In the genomic region with DNA sequence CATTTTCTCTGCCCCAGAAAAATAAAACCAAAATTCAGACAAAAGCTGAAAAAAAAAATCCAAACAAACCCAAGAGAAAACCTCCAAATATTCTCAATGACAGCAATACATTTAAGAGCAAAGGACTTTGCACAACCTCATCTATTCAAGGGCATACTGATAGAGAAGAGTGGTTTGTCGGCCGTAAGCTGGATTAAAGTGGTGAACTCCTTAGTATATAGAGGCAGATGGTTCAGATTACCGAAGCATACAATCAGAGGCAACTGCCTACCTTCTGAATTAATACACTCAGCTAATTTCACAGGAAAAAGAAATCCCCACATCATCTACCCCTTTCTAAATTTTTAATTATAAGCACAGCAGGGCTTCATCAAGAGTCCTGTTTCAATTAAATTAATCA, we compare ENCODE assay signal across 37 cellular contexts. TPM values are rescaled to one million over a fixed set of nuclear protein-coding genes. Genes with fewer than 3 reads are reported as not detected.
"Had no signal": no experiment of that assay in that cellular context is flagged by ENCODE, and none has a peak within 500 bp of the region (broad histone marks: within the 10 kb centered on the region; RNA-seq: fewer than 3 reads in every experiment).

A gene with protein sequence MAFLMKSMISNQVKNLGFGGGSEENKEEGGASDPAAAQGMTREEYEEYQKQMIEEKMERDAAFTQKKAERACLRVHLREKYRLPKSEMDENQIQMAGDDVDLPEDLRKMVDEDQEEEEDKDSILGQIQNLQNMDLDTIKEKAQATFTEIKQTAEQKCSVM (minus strand): TSS at position 190 of the 400 bp plus-strand sequence. CDS start 187 bp downstream, at position 3.

- H3K4me3 Mint-ChIP-seq: activated CD4-positive, alpha-beta memory T cell treated with anti-CD3 and anti-CD28 coated beads, Interleukin-2, amount 10 ng/mL, durations not matched to agents 7 days and 5 days; activated CD4-positive, alpha-beta T cell treated with anti-CD3 and anti-CD28 coated beads, Interleukin-2, amount 10 ng/mL, durations not matched to agents 7 days and 5 days; activated naive CD4-positive, alpha-beta T cell treated with anti-CD3 and anti-CD28 coated beads, Interleukin-2, amount 10 ng/mL, durations not matched to agents 7 days and 5 days; activated naive CD8-positive, alpha-beta T cell treated with anti-CD3 and anti-CD28 coated beads, Interleukin-2, amount 10 ng/mL, durations not matched to agents 7 days and 5 days; activated T-cell treated with anti-CD3 and anti-CD28 coated beads, Interleukin-2, amount 50 U/mL, for 24 hours; activated T-cell treated with anti-CD3 and anti-CD28 coated beads, Interleukin-2, amount 50 U/mL, for 72 hours; T-cell; T-helper 1 cell treated with Interleukin-12 subunit alpha and Interleukin-12 subunit beta and Interleukin-4 antibody, amounts not matched to agents 30 μg/mL and 1 μg/mL, for 36 hours had no signal

- H3K4me3 ChIP-seq: ascending aorta, breast epithelium, cardiac muscle cell, esophagus squamous epithelium, gastroesophageal sphincter, heart right ventricle had no signal

- DNase-seq: activated CD4-positive, alpha-beta memory T cell treated with anti-CD3 and anti-CD28 coated beads, Interleukin-2, amount 10 ng/mL, durations not matched to agents 7 days and 5 days; activated CD4-positive, alpha-beta T cell treated with anti-CD3 and anti-CD28 coated beads for 1 hour; activated CD4-positive, alpha-beta T cell treated with anti-CD3 and anti-CD28 coated beads for 4 hours; activated CD4-positive, alpha-beta T cell treated with anti-CD3 and anti-CD28 coated beads, Interleukin-2, amount 10 ng/mL, durations not matched to agents 7 days and 5 days; activated CD4-positive, alpha-beta T cell treated with anti-CD3 and anti-CD28 coated beads, Interleukin-2, amount 50 U/mL, for 4 hours; activated CD4-positive, CD25-positive, alpha-beta regulatory T cell; activated CD8-positive, alpha-beta memory T cell treated with anti-CD3 and anti-CD28 coated beads, Interleukin-2, amount 50 U/mL, for 48 hours; activated gamma-delta T cell; activated naive CD4-positive, alpha-beta T cell; activated naive CD4-positive, alpha-beta T cell treated with anti-CD3 and anti-CD28 coated beads, Interleukin-2, amount 10 ng/mL, durations not matched to agents 7 days and 5 days; activated naive CD8-positive, alpha-beta T cell treated with anti-CD3 and anti-CD28 coated beads, Interleukin-2, amount 10 ng/mL, durations not matched to agents 7 days and 5 days; activated T-cell treated with anti-CD3 and anti-CD28 coated beads for 4 hours; activated T-cell treated with anti-CD3 and anti-CD28 coated beads, Interleukin-2, amount 50 U/mL, for 24 hours; activated T-cell treated with anti-CD3 and anti-CD28 coated beads, Interleukin-2, amount 50 U/mL, for 72 hours; central memory CD4-positive, alpha-beta T cell; cerebellar nuclear complex; cortex of kidney; dermis blood vessel endothelial cell; effector CD8-positive, alpha-beta T cell; esophagus squamous epithelium; foreskin melanocyte; heart right ventricle; T-cell; T1000 had no signal

- ATAC-seq: activated naive CD4-positive, alpha-beta T cell treated with anti-CD3 and anti-CD28 coated beads, Interleukin-2, amount 50 U/mL, for 72 hours; activated T-cell treated with anti-CD3 and anti-CD28 coated beads, Interleukin-2, amount 50 U/mL, for 72 hours; gastroesophageal sphincter; heart right ventricle; T-cell had no signal

- H3K27ac Mint-ChIP-seq: activated CD4-positive, alpha-beta memory T cell treated with anti-CD3 and anti-CD28 coated beads, Interleukin-2, amount 10 ng/mL, durations not matched to agents 7 days and 5 days; activated CD4-positive, alpha-beta T cell treated with anti-CD3 and anti-CD28 coated beads, Interleukin-2, amount 10 ng/mL, durations not matched to agents 7 days and 5 days; activated naive CD4-positive, alpha-beta T cell treated with anti-CD3 and anti-CD28 coated beads, Interleukin-2, amount 10 ng/mL, durations not matched to agents 7 days and 5 days; activated naive CD4-positive, alpha-beta T cell treated with anti-CD3 and anti-CD28 coated beads, Interleukin-2, amount 50 U/mL, for 72 hours; activated naive CD8-positive, alpha-beta T cell treated with anti-CD3 and anti-CD28 coated beads, Interleukin-2, amount 10 ng/mL, durations not matched to agents 7 days and 5 days; activated T-cell treated with anti-CD3 and anti-CD28 coated beads, Interleukin-2, amount 50 U/mL, for 24 hours; activated T-cell treated with anti-CD3 and anti-CD28 coated beads, Interleukin-2, amount 50 U/mL, for 72 hours; T-cell; T-helper 1 cell treated with Interleukin-12 subunit alpha and Interleukin-12 subunit beta and Interleukin-4 antibody, amounts not matched to agents 30 μg/mL and 1 μg/mL, for 36 hours had no signal

- H3K9me3 ChIP-seq: ascending aorta, breast epithelium, esophagus squamous epithelium, gastroesophageal sphincter, heart right ventricle had no signal

- H3K4me1 Mint-ChIP-seq: activated CD4-positive, alpha-beta memory T cell treated with anti-CD3 and anti-CD28 coated beads, Interleukin-2, amount 10 ng/mL, durations not matched to agents 7 days and 5 days; activated CD4-positive, alpha-beta T cell treated with anti-CD3 and anti-CD28 coated beads, Interleukin-2, amount 10 ng/mL, durations not matched to agents 7 days and 5 days; activated naive CD4-positive, alpha-beta T cell treated with anti-CD3 and anti-CD28 coated beads, Interleukin-2, amount 10 ng/mL, durations not matched to agents 7 days and 5 days; activated naive CD8-positive, alpha-beta T cell treated with anti-CD3 and anti-CD28 coated beads, Interleukin-2, amount 10 ng/mL, durations not matched to agents 7 days and 5 days; brain; T-cell had no signal

- H3K36me3 ChIP-seq: ascending aorta, breast epithelium, cardiac muscle cell, esophagus squamous epithelium, gastroesophageal sphincter, heart right ventricle had no signal

- H3K4me1 ChIP-seq: ascending aorta, breast epithelium, esophagus squamous epithelium, gastroesophageal sphincter, heart right ventricle had no signal

- H3K36me3 Mint-ChIP-seq: activated naive CD4-positive, alpha-beta T cell treated with anti-CD3 and anti-CD28 coated beads, Interleukin-2, amount 10 ng/mL, durations not matched to agents 7 days and 5 days; activated naive CD4-positive, alpha-beta T cell treated with anti-CD3 and anti-CD28 coated beads, Interleukin-2, amount 50 U/mL, for 72 hours; activated naive CD8-positive, alpha-beta T cell treated with anti-CD3 and anti-CD28 coated beads, Interleukin-2, amount 10 ng/mL, durations not matched to agents 7 days and 5 days; brain; T-cell had no signal

- H3K27me3 ChIP-seq: ascending aorta, breast epithelium, esophagus squamous epithelium, gastroesophageal sphincter had no signal

- H3K27ac ChIP-seq: ascending aorta, breast epithelium, cardiac muscle cell, epithelial cell of prostate, esophagus squamous epithelium, gastroesophageal sphincter, heart right ventricle had no signal

- H3K9me3 Mint-ChIP-seq: activated CD4-positive, alpha-beta memory T cell treated with anti-CD3 and anti-CD28 coated beads, Interleukin-2, amount 10 ng/mL, durations not matched to agents 7 days and 5 days; activated CD4-positive, alpha-beta T cell treated with anti-CD3 and anti-CD28 coated beads, Interleukin-2, amount 10 ng/mL, durations not matched to agents 7 days and 5 days; activated naive CD4-positive, alpha-beta T cell treated with anti-CD3 and anti-CD28 coated beads, Interleukin-2, amount 10 ng/mL, durations not matched to agents 7 days and 5 days; activated naive CD4-positive, alpha-beta T cell treated with anti-CD3 and anti-CD28 coated beads, Interleukin-2, amount 50 U/mL, for 72 hours; activated naive CD8-positive, alpha-beta T cell treated with anti-CD3 and anti-CD28 coated beads, Interleukin-2, amount 10 ng/mL, durations not matched to agents 7 days and 5 days; activated T-cell treated with anti-CD3 and anti-CD28 coated beads, Interleukin-2, amount 50 U/mL, for 24 hours; activated T-cell treated with anti-CD3 and anti-CD28 coated beads, Interleukin-2, amount 50 U/mL, for 72 hours; T-cell; T-helper 1 cell treated with Interleukin-12 subunit alpha and Interleukin-12 subunit beta and Interleukin-4 antibody, amounts not matched to agents 30 μg/mL and 1 μg/mL, for 36 hours had no signal

RNA-seq across cellular contexts. Expression of the gene that starts here (rescaled TPM):
- total RNA-seq: activated CD4-positive, alpha-beta memory T cell treated with anti-CD3 and anti-CD28 coated beads, Interleukin-2, amount 10 ng/mL, durations not matched to agents 7 days and 5 days; activated CD4-positive, alpha-beta T cell treated with anti-CD3 and anti-CD28 coated beads, Interleukin-2, amount 10 ng/mL, durations not matched to agents 7 days and 5 days; activated naive CD4-positive, alpha-beta T cell treated with anti-CD3 and anti-CD28 coated beads, Interleukin-2, amount 50 U/mL, for 72 hours; activated naive CD8-positive, alpha-beta T cell treated with anti-CD3 and anti-CD28 coated beads, Interleukin-2, amount 10 ng/mL, durations not matched to agents 7 days and 5 days; activated T-cell treated with anti-CD3 and anti-CD28 coated beads, Interleukin-2, amount 50 U/mL, for 72 hours; ascending aorta; breast epithelium; cardiac muscle cell; dermis blood vessel endothelial cell; endothelial cell of umbilical vein; fibroblast of lung; fibroblast of villous mesenchyme; gastroesophageal sphincter; glomerular endothelial cell; T-cell; T-helper 2 cell treated with Interferon-gamma antibody and Interleukin-4, amounts not matched to agents 100 ng/mL and 5 ng/mL, for 36 hours had no signal
